In the genomic region with DNA sequence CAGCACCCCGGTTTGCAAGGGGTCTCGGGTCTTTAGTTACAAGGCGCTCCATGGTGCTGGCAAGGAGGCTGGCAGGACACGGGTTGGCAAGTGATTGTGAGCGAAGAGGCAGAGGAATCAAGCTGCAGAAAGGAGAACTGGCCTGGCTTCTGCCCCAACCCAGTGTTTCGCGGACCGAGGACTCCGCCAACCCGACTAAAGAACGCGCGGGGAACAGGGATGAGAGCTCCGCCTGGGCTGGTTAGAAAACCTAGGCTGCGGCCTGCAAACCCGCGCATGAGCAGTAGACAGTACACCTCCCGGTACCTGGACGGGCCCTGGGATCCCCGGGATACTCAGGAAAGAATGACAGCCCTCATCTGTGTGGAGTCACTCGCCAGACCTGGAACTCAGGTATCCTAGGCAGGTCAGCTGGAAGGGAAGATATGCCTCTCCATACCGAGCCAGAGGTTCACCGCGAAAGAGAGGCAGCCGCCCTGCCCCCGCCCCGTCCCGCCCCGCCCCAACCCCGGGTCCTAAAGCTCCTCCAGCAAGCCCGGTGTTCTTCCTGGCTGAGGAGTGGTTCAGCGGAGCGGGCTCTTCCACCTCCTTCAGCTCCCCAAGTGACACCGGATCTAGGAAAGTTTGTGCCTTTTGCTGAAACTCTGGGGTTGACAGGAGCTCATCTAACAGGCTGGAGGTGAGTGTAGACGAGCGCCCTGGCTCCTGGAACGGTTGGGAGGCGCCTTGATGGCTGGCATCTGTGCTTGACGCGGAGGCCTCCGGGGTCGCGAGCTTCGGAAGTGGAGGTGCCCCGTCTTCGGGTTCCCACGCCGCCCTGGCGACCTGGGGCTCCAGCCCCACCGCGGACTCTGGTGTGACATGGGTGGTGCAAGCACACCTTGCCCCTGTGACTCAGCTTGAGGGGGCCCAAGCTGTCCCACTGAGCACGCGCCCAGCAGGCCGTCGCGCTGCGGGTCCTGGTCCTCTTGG, we compare ENCODE assay signal across 25 cellular contexts.
DNase-seq lines count a peak whose midpoint lies in the region; ATAC-seq and TF ChIP-seq lines count a peak whose summit lies in the region.
"Had no signal": no experiment of that assay in that cellular context is flagged by ENCODE, and none has a peak within 500 bp of the region (broad histone marks: within the 10 kb centered on the region; RNA-seq: fewer than 3 reads in every experiment).

No MANE protein-coding gene starts in this region.

- H3K36me3 ChIP-seq in mucosa of descending colon (ENCODE audit: low read depth), result no peaks in the 10 kb centered on the region
- H3K36me3 ChIP-seq: heart right ventricle, uterus had no signal

- in situ Hi-C loops in GM13977 (cut with MboI; ENCODE audit: low pct_unique_long_range_greater_than_20kb, low sequenced_read_pairs, unreplicated experiment), result no loop called here

- POLR2A ChIA-PET in activated naive CD8-positive, alpha-beta T cell treated with anti-CD3 and anti-CD28 coated beads, Interleukin-2, amount 10 ng/mL, durations not matched to agents 7 days and 5 days (lab: Charles Lee), result no interaction called here
- POLR2A ChIA-PET in HEK293T (lab: Yijun Ruan, JAX), result no interaction called here

- intact Hi-C loops in mucosa of descending colon (cut with DNase I, micrococcal nuclease), result no loop called here

- TF ChIP-seq CTCF in GM13977 (IDR thresholded peaks at IDR 0.05; ENCODE audit: extremely low read depth, insufficient read depth, missing control alignments) (no peak), mucosa of descending colon (IDR thresholded peaks at IDR 0.05) (no peak), coronary artery (IDR thresholded peaks at IDR 0.05) (no peak)

- peaks cover 3% of the 10 kb centered on the region for H3K4me1 Mint-ChIP-seq in activated naive CD8-positive, alpha-beta T cell treated with anti-CD3 and anti-CD28 coated beads, Interleukin-2, amount 10 ng/mL, durations not matched to agents 7 days and 5 days

- H3K36me3 Mint-ChIP-seq in activated naive CD8-positive, alpha-beta T cell treated with anti-CD3 and anti-CD28 coated beads, Interleukin-2, amount 10 ng/mL, durations not matched to agents 7 days and 5 days, result peaks cover 3% of the 10 kb centered on the region
- H3K36me3 Mint-ChIP-seq: CD8-positive, alpha-beta T cell had no signal

- no peak overlapping the region for H3K4me3 ChIP-seq in mucosa of descending colon
- H3K4me3 ChIP-seq in coronary artery, result no peak overlapping the region
- H3K4me3 ChIP-seq: uterus had no signal

- H3K27ac Mint-ChIP-seq in activated naive CD8-positive, alpha-beta T cell treated with anti-CD3 and anti-CD28 coated beads, Interleukin-2, amount 10 ng/mL, durations not matched to agents 7 days and 5 days, result no peak overlapping the region
- H3K27ac Mint-ChIP-seq: CD8-positive, alpha-beta T cell had no signal

- H3K4me1 ChIP-seq in mucosa of descending colon (ENCODE audit: low read depth), result no peaks in the 10 kb centered on the region
- H3K4me1 ChIP-seq: heart right ventricle, uterus had no signal

- no peak overlapping the region for H3K27ac ChIP-seq in coronary artery
- H3K27ac ChIP-seq: heart right ventricle, skin epidermis, uterus had no signal

- ATAC-seq in activated naive CD8-positive, alpha-beta T cell treated with anti-CD3 and anti-CD28 coated beads, Interleukin-2, amount 10 ng/mL, durations not matched to agents 7 days and 5 days (ENCODE audit: low read depth), result no peak
- peak; percentile 8 for ATAC-seq in mucosa of descending colon
- ATAC-seq: CD8-positive, alpha-beta T cell had no signal

- H3K9me3 ChIP-seq in mucosa of descending colon, result peaks cover 42% of the 10 kb centered on the region
- H3K9me3 ChIP-seq: uterus had no signal

- DNase-seq in SHP77 (lab: John Stamatoyannopoulos, UW) (peak; percentile 12 to 18), SHP77 treated with DMSO at 0.1 percent for 48 hours (lab: John Stamatoyannopoulos, UW) (no peak), GM13977 (ENCODE audit: low spot score) (peak; percentile 13), mucosa of descending colon (peak in 1 of 3 donors; percentile 49), DMS79 treated with DMSO at 0.1 percent for 48 hours (lab: John Stamatoyannopoulos, UW) (no peak), HEK293T (ENCODE audit: extremely low spot score) (no peak), coronary artery (ENCODE audit: low spot score) (no peak)
- peak; percentile 24 for DNase-seq in activated naive CD8-positive, alpha-beta T cell treated with anti-CD3 and anti-CD28 coated beads, Interleukin-2, amount 10 ng/mL, durations not matched to agents 7 days and 5 days
- DNase-seq: activated CD8-positive, alpha-beta memory T cell treated with anti-CD3 and anti-CD28 coated beads for 24 hours; activated T-cell treated with anti-CD3 and anti-CD28 coated beads, Interleukin-2, amount 50 U/mL, for 1 hour; CD8-positive, alpha-beta T cell; central memory CD4-positive, alpha-beta T cell; DMS153; GF-D8; heart right ventricle; mesendoderm; MV-4-11; naive B cell; NCI-H226; NCI-H774; stimulated activated CD4-positive, alpha-beta T cell treated with anti-CD3 and anti-CD28 coated beads, Interleukin-1b, Interleukin-23, amount 100 ng/mL, for 48 hours; substantia nigra; T-helper 1 cell; uterus had no signal

- peaks cover 12% of the 10 kb centered on the region for H3K9me3 Mint-ChIP-seq in activated naive CD8-positive, alpha-beta T cell treated with anti-CD3 and anti-CD28 coated beads, Interleukin-2, amount 10 ng/mL, durations not matched to agents 7 days and 5 days

- H3K27me3 Mint-ChIP-seq in activated naive CD8-positive, alpha-beta T cell treated with anti-CD3 and anti-CD28 coated beads, Interleukin-2, amount 10 ng/mL, durations not matched to agents 7 days and 5 days, result peaks cover 46% of the 10 kb centered on the region

- CTCF ChIA-PET in HEK293T (lab: Yijun Ruan, JAX), result no interaction called here

- peak overlapping the region; percentile 28 for H3K4me3 Mint-ChIP-seq in activated naive CD8-positive, alpha-beta T cell treated with anti-CD3 and anti-CD28 coated beads, Interleukin-2, amount 10 ng/mL, durations not matched to agents 7 days and 5 days
- H3K4me3 Mint-ChIP-seq: CD8-positive, alpha-beta T cell had no signal

TF ChIP-seq in HEK293T, 16 proteins besides CTCF, POLR2A, EP300 and RAD21:
- no peak for TF ChIP-seq TARDBP (IDR thresholded peaks at IDR 0.05)
- no peak for TF ChIP-seq ZNF384 (IDR thresholded peaks at IDR 0.05)
- no peak for TF ChIP-seq SUZ12 (IDR thresholded peaks at IDR 0.05)
- TF ChIP-seq PKNOX1 (IDR thresholded peaks at IDR 0.05), result no peak
- no peak for TF ChIP-seq ELF4 (IDR thresholded peaks at IDR 0.05)
- no peak for TF ChIP-seq FOXK2 (IDR thresholded peaks at IDR 0.05)
- no peak for TF ChIP-seq HDGF (IDR thresholded peaks at IDR 0.05; ENCODE audit: borderline replicate concordance)

Comparison
In these comparisons a context has a peak if more than half of its experiments do, and no peak if none do; other contexts are left out.
1. DNase-seq: peak in SHP77 (2 of 2), GM13977 (single experiment) and activated naive CD8-positive, alpha-beta T cell treated with anti-CD3 and anti-CD28 coated beads, Interleukin-2, amount 10 ng/mL, durations not matched to agents 7 days and 5 days (single experiment); none in SHP77 treated with DMSO at 0.1 percent for 48 hours (single experiment), DMS79 treated with DMSO at 0.1 percent for 48 hours (single experiment), HEK293T (single experiment) and coronary artery (single experiment).